18 cellular contexts compared by ENCODE assay signal in the genomic region with DNA sequence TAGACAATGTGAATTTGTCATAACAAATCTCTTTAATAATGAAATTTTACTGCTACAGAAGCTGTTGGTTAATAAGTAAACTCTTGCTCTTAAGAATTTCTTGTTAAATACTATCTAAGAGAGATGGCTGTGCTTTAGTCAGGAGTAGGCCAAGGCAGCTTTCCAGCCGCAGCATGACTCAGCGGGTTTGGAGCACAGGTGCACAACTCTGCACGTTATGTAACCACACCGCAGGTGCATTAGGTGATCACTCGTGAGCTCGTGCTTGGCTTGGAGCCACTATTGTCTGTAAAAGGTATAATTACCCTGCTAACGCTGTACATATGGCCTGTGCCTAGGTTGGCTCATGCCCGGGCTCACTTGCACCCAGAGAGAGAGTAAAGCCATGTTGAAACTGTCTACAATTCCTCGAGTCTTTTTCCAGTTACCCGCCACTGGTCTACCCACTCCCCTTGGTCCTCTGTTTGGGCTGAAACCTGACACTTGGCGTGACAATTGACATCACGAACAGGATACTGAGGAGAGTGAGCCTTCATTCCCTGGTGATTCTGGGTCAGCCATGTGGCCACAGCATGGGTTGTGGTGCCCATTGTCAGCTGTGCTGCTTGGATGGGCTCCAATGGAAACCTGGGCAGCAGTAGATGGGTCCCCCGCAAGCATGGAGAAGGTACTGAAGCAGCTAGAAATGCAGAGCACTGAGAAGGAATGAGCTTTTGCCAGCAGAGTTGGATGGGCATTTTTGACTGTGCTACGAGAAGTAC. TPM values are rescaled to one million over a fixed set of nuclear protein-coding genes. Genes with fewer than 3 reads are reported as not detected.
DNase-seq lines count a peak whose midpoint lies in the region; ATAC-seq and TF ChIP-seq lines count a peak whose summit lies in the region.
"Had no signal": no experiment of that assay in that cellular context is flagged by ENCODE, and none has a peak within 500 bp of the region (broad histone marks: within the 10 kb centered on the region; RNA-seq: fewer than 3 reads in every experiment).

No MANE protein-coding gene starts in this region.

- H3K9me3 ChIP-seq in PC-3 (ENCODE audit: low read length) = no peaks in the 10 kb centered on the region
- no peaks in the 10 kb centered on the region for H3K9me3 ChIP-seq in prostate gland

- in situ Hi-C loops in ACHN (cut with HindIII; ENCODE audit: low pct_ligation_motif_present, low pct_unique_long_range_greater_than_20kb, low sequenced_read_pairs) = no loop called here

- TF ChIP-seq CTCF in NB4 (IDR thresholded peaks at IDR 0.05; ENCODE audit: low read depth, low read length) = no peak
- no peak for TF ChIP-seq CTCF in PC-3 (conservative IDR thresholded peaks at IDR 0.05; ENCODE audit: low read depth, low read length)
- no peak for TF ChIP-seq CTCF in prostate gland (IDR thresholded peaks at IDR 0.05)

- H3K27me3 ChIP-seq in PC-3 (ENCODE audit: low read length) (no peaks in the 10 kb centered on the region), prostate gland (replicated peaks; ENCODE audit: insufficient read depth) (no peaks in the 10 kb centered on the region)
- H3K27me3 ChIP-seq: BLaER1 treated with 17β-estradiol and CSF1 and Interleukin-3, amounts not matched to agents 10 nM and 100 nM; cardiac muscle cell; neural progenitor cell had no signal

- no peak overlapping the region for H2AFZ ChIP-seq in PC-3 (ENCODE audit: low read length)
- H2AFZ ChIP-seq: neural progenitor cell had no signal

- no peaks in the 10 kb centered on the region for H3K79me2 ChIP-seq in PC-3 (ENCODE audit: low read length)

- H3K27ac ChIP-seq in PC-3 (ENCODE audit: low read length) (no peak overlapping the region), prostate gland (no peak overlapping the region)
- H3K27ac ChIP-seq: BLaER1 treated with 17β-estradiol and CSF1 and Interleukin-3, amounts not matched to agents 10 nM and 100 nM; cardiac muscle cell; neural progenitor cell had no signal

- POLR2A ChIA-PET in PC-3 (lab: Charles Lee; ENCODE audit: unreplicated experiment) = no interaction called here

- H4K20me1 ChIP-seq in PC-3 (ENCODE audit: low read length) = no peaks in the 10 kb centered on the region
- H4K20me1 ChIP-seq: BLaER1 treated with 17β-estradiol and CSF1 and Interleukin-3, amounts not matched to agents 10 nM and 100 nM had no signal

- H3K4me1 ChIP-seq in PC-3 (ENCODE audit: insufficient read depth, low read length) = no peaks in the 10 kb centered on the region
- no peaks in the 10 kb centered on the region for H3K4me1 ChIP-seq in prostate gland (replicated peaks)
- H3K4me1 ChIP-seq: neural progenitor cell had no signal

- no peak overlapping the region for H3K4me3 ChIP-seq in NB4 (ENCODE audit: low read depth, low read length)
- no peak overlapping the region for H3K4me3 ChIP-seq in PC-3 (ENCODE audit: low read length)
- H3K4me3 ChIP-seq in prostate gland = no peak overlapping the region
- H3K4me3 ChIP-seq: BLaER1 treated with 17β-estradiol and CSF1 and Interleukin-3, amounts not matched to agents 10 nM and 100 nM; cardiac muscle cell; neural progenitor cell had no signal

- ATAC-seq in PC-3 = no peak
- ATAC-seq: activated CD4-positive, alpha-beta T cell treated with anti-CD3 and anti-CD28 coated beads for 36 hours; activated naive CD4-positive, alpha-beta T cell treated with anti-CD3 and anti-CD28 coated beads, Interleukin-2, amount 50 U/mL, for 72 hours; Right ventricle myocardium inferior had no signal

- H3F3A ChIP-seq in PC-3 (ENCODE audit: low read length, unreplicated experiment) = no peaks in the 10 kb centered on the region

- H3K36me3 ChIP-seq in PC-3 (ENCODE audit: low read depth, low read length) = no peaks in the 10 kb centered on the region
- no peaks in the 10 kb centered on the region for H3K36me3 ChIP-seq in prostate gland
- H3K36me3 ChIP-seq: cardiac muscle cell, neural progenitor cell had no signal

- no TSS peak for BruUV-seq in PC-3 (replicated peaks; lab: Mats Ljungman, UMichigan)

- peak; percentile 21 for DNase-seq in NB4 (ENCODE audit: low read depth)
- DNase-seq in PC-3 = peak; percentile 56
- peak; percentile 67 for DNase-seq in glomerular visceral epithelial cell (ENCODE audit: extremely low spot score)
- peak; percentile 67 for DNase-seq in prostate gland (ENCODE audit: low spot score)
- DNase-seq in ACHN = no peak
- no peak for DNase-seq in GOT3 (lab: John Stamatoyannopoulos, UW)
- no peak for DNase-seq in erythroblast (lab: John Stamatoyannopoulos, UW)
- DNase-seq: activated CD4-positive, alpha-beta T cell treated with anti-CD3 and anti-CD28 coated beads for 36 hours; effector CD4-positive, alpha-beta T cell; Kasumi-1; NCI-H1694; stimulated activated CD4-positive, alpha-beta T cell treated with anti-CD3 and anti-CD28 coated beads, Interleukin-1b, Interleukin-23, amount 100 ng/mL, for 48 hours; substantia nigra had no signal

- no peaks in the 10 kb centered on the region for H3K9me2 ChIP-seq in PC-3 (replicated peaks; ENCODE audit: low read length)

- CTCF ChIA-PET in PC-3 (lab: Charles Lee) = no interaction called here

- intact Hi-C loops in PC-3 (cut with micrococcal nuclease) (no loop called here), prostate gland (cut with DNase I) (no loop called here)

- H3K4me2 ChIP-seq in PC-3 (ENCODE audit: low read length) = no peak overlapping the region
- H3K4me2 ChIP-seq: BLaER1 treated with 17β-estradiol and CSF1 and Interleukin-3, amounts not matched to agents 10 nM and 100 nM; neural progenitor cell had no signal

- WGBS in prostate gland = 58% methylated on average over 14 of the region's 14 CpGs

- TF ChIP-seq POLR2A in NB4 (IDR thresholded peaks at IDR 0.05; ENCODE audit: extremely low read depth, insufficient read length) = no peak
- no peak for TF ChIP-seq POLR2A in prostate gland (IDR thresholded peaks at IDR 0.05)
- no peak for TF ChIP-seq POLR2A in erythroblast (IDR thresholded peaks at IDR 0.05; ENCODE audit: low read length)

- H3K9ac ChIP-seq in PC-3 (ENCODE audit: low read length) = no peak overlapping the region
- H3K9ac ChIP-seq: BLaER1 treated with 17β-estradiol and CSF1 and Interleukin-3, amounts not matched to agents 10 nM and 100 nM; neural progenitor cell had no signal

RNA-seq across cellular contexts. Expression of a gene that starts 18.4 kb away (rescaled TPM):
- 11.3 and 14.5 TPM in 2 replicates for total RNA-seq in PC-3 (2014; rRNA removed)
- 10 to 100 TPM; 20.2 to 20.7 TPM for total RNA-seq in prostate gland

RNA-seq across cellular contexts. Expression of a gene that starts 46.1 kb away (rescaled TPM):
- 6.5 and 6.8 TPM in 2 replicates for total RNA-seq in PC-3 (2014; rRNA removed)
- total RNA-seq in prostate gland = 10 to 100 TPM in 1 of 2 donors, 1 to 10 TPM in 1; 9.4 to 17.1 TPM

Comparison
In these comparisons a context has a peak if more than half of its experiments do, and no peak if none do; other contexts are left out.
1. DNase-seq: peak in NB4 (single experiment), PC-3 (single experiment), glomerular visceral epithelial cell (single experiment) and prostate gland (single experiment); none in ACHN (single experiment), GOT3 (single experiment) and erythroblast (0 of 2).